In genomic region chr7:126778101-126778500, GRCh38 we compare ENCODE assay signal across 17 cellular contexts.
A peak's percentile ranks its signal among the peaks of the same experiment; 100 is the strongest.
DNase-seq lines count a peak whose midpoint lies in the region; ATAC-seq and TF ChIP-seq lines count a peak whose summit lies in the region.
"Had no signal": no experiment of that assay in that cellular context is flagged by ENCODE, and none has a peak within 500 bp of the region (broad histone marks: within the 10 kb centered on the region; RNA-seq: fewer than 3 reads in every experiment).

No MANE protein-coding gene starts in this region.

- no peaks in the 10 kb centered on the region for H3K9me2 ChIP-seq in GM23338 (ENCODE audit: insufficient read depth)

- no peaks in the 10 kb centered on the region for H3K9me3 ChIP-seq in trophoblast cell (ENCODE audit: insufficient read depth, low read depth, low read length)
- H3K9me3 ChIP-seq: ascending aorta, left ventricle myocardium inferior, right lobe of liver, SJSA1 had no signal

- peak overlapping the region; percentile 92 for H3K27ac Mint-ChIP-seq in GM23338
- H3K27ac Mint-ChIP-seq: activated naive CD4-positive, alpha-beta T cell treated with anti-CD3 and anti-CD28 coated beads for 36 hours had no signal

- no peak overlapping the region for H2BK120ac ChIP-seq in trophoblast cell (ENCODE audit: insufficient read depth, low read length, poor library complexity)

- H3K4me1 Mint-ChIP-seq in GM23338 = peaks cover 29% of the 10 kb centered on the region

- H2BK12ac ChIP-seq in trophoblast cell (ENCODE audit: low read length) = no peak overlapping the region

- no peak overlapping the region; the same call in 2 of the 3 replicates for H3K4me3 Mint-ChIP-seq in GM23338
- H3K4me3 Mint-ChIP-seq: activated naive CD4-positive, alpha-beta T cell treated with anti-CD3 and anti-CD28 coated beads for 36 hours had no signal

- H3K79me2 ChIP-seq in GM23338 (replicated peaks; ENCODE audit: insufficient read depth) (no peaks in the 10 kb centered on the region), trophoblast cell (ENCODE audit: control insufficient read depth, insufficient read depth, low read length, poor library complexity) (no peaks in the 10 kb centered on the region)

- H3K27me3 ChIP-seq in GM23338 (ENCODE audit: insufficient read depth) (no peaks in the 10 kb centered on the region), trophoblast cell (ENCODE audit: insufficient read depth, low read length) (no peaks in the 10 kb centered on the region)
- H3K27me3 ChIP-seq: ascending aorta, right lobe of liver, SJSA1 had no signal

- DNase-seq in GM23338 (ENCODE audit: low spot score) = peak; percentile 41
- DNase-seq in NCI-H146 treated with DMSO at 0.1 percent for 48 hours (lab: John Stamatoyannopoulos, UW; ENCODE audit: unreplicated experiment) = peak; percentile 67
- DNase-seq in NCI-H510A (lab: John Stamatoyannopoulos, UW) = peak; percentile 76
- peak; percentile 2 for DNase-seq in iPS DF 19.7 (ENCODE audit: low read depth, low spot score)
- DNase-seq in trophoblast cell = no peak
- DNase-seq in stimulated activated naive CD8-positive, alpha-beta T cell treated with anti-CD3 and anti-CD28 coated beads, Interleukin-15, Interleukin-2, amounts not matched to agents 100 U/mL and 50 U/mL, for 24 hours = no peak
- DNase-seq: activated CD4-positive, alpha-beta T cell treated with anti-CD3 and anti-CD28 coated beads for 4 hours; activated CD8-positive, alpha-beta memory T cell treated with anti-CD3 and anti-CD28 coated beads, Interleukin-2, amount 50 U/mL, for 48 hours; activated naive CD4-positive, alpha-beta T cell treated with anti-CD3 and anti-CD28 coated beads for 36 hours; left ventricle myocardium inferior; OCI-M1; right lobe of liver; stimulated activated CD4-positive, alpha-beta T cell treated with anti-CD3 and anti-CD28 coated beads, Interleukin-1b, Interleukin-23, amount 100 ng/mL, for 48 hours had no signal

- H3K4me3 ChIP-seq in GM23338 (no peak overlapping the region), trophoblast cell (ENCODE audit: low read depth, low read length) (no peak overlapping the region)
- H3K4me3 ChIP-seq: ascending aorta, left ventricle myocardium inferior, SJSA1 had no signal

- H4K91ac ChIP-seq in trophoblast cell (ENCODE audit: low read depth, low read length) = no peak overlapping the region

- WGBS in trophoblast cell (ENCODE audit: extremely low coverage, insufficient coverage, insufficient read length) = no CpG with 5 or more reads among the region's 1 CpG

- no peaks in the 10 kb centered on the region for H3K27me3 Mint-ChIP-seq in GM23338 (ENCODE audit: insufficient read depth, low read depth, poor library complexity)

- no peaks in the 10 kb centered on the region for H3K36me3 ChIP-seq in GM23338 (ENCODE audit: insufficient read depth)
- no peaks in the 10 kb centered on the region for H3K36me3 ChIP-seq in trophoblast cell (ENCODE audit: control insufficient read depth in 1 of 2, insufficient read depth in 2 of 2, low read length in 2 of 2)
- H3K36me3 ChIP-seq: ascending aorta, left ventricle myocardium inferior, right lobe of liver, SJSA1 had no signal

- no peak overlapping the region for H3K9ac ChIP-seq in trophoblast cell (ENCODE audit: low read length)

- no peak overlapping the region for H2BK5ac ChIP-seq in trophoblast cell (ENCODE audit: low read depth, low read length, poor library complexity)

- no peak overlapping the region for H2AK5ac ChIP-seq in trophoblast cell (ENCODE audit: low read length)

- H4K20me1 ChIP-seq in GM23338 (replicated peaks; ENCODE audit: insufficient read depth) = no peaks in the 10 kb centered on the region

- no peak overlapping the region for H3K23ac ChIP-seq in trophoblast cell (ENCODE audit: low read length)

- no peak overlapping the region for H3K4ac ChIP-seq in trophoblast cell (ENCODE audit: low read depth, low read length)

- H3K9me3 Mint-ChIP-seq in GM23338 = no peaks in the 10 kb centered on the region
- H3K9me3 Mint-ChIP-seq: activated naive CD4-positive, alpha-beta T cell treated with anti-CD3 and anti-CD28 coated beads for 36 hours had no signal

- no peak overlapping the region for H4K12ac ChIP-seq in trophoblast cell (ENCODE audit: low read depth, low read length)

- no peak overlapping the region for H2AFZ ChIP-seq in GM23338
- no peak overlapping the region for H2AFZ ChIP-seq in trophoblast cell (ENCODE audit: insufficient read depth, low read length, poor library complexity)

- H3K27ac ChIP-seq in GM23338 (ENCODE audit: low read depth) (peak overlapping the region; percentile 29; the same call in 1 of the 2 replicates), trophoblast cell (ENCODE audit: low read depth, low read length) (no peak overlapping the region)
- H3K27ac ChIP-seq: ascending aorta, left ventricle myocardium inferior, right lobe of liver, SJSA1 had no signal

- no peak for TF ChIP-seq CTCF in GM23338 (conservative IDR thresholded peaks at IDR 0.05; ENCODE audit: low read depth in 2 of 2)

- H3F3A ChIP-seq in GM23338 (replicated peaks; ENCODE audit: low read depth) = no peaks in the 10 kb centered on the region

- H3K14ac ChIP-seq in trophoblast cell (ENCODE audit: low read length) = no peak overlapping the region

- no peak overlapping the region for H3K18ac ChIP-seq in trophoblast cell (ENCODE audit: low read length)

- no peaks in the 10 kb centered on the region for H3K36me3 Mint-ChIP-seq in GM23338 (ENCODE audit: low read depth)

- peaks cover 15% of the 10 kb centered on the region for H3K4me1 ChIP-seq in GM23338 (ENCODE audit: insufficient read depth)
- no peaks in the 10 kb centered on the region for H3K4me1 ChIP-seq in trophoblast cell (ENCODE audit: control insufficient read depth in 1 of 2, insufficient read depth in 2 of 2, low read length in 2 of 2)
- H3K4me1 ChIP-seq: ascending aorta, left ventricle myocardium inferior, right lobe of liver, SJSA1 had no signal

- H3K4me2 ChIP-seq in GM23338 = peak overlapping the region; percentile 37; the same call in 1 of the 2 replicates
- H3K4me2 ChIP-seq in trophoblast cell (ENCODE audit: low read length) = no peak overlapping the region

- ATAC-seq in GM23338 (peak; percentile 86), HG03139 (IDR thresholded peaks at IDR 0.05; ENCODE audit: unreplicated experiment) (no peak), GM21717 (IDR thresholded peaks at IDR 0.05; ENCODE audit: unreplicated experiment) (no peak)
- ATAC-seq in stimulated activated naive CD8-positive, alpha-beta T cell treated with anti-CD3 and anti-CD28 coated beads, Interleukin-15, Interleukin-2, amounts not matched to agents 100 U/mL and 50 U/mL, for 24 hours = no peak
- ATAC-seq: right lobe of liver had no signal

- H4K8ac ChIP-seq in trophoblast cell (ENCODE audit: low read depth, low read length) = no peak overlapping the region

- no peaks in the 10 kb centered on the region for H3K79me1 ChIP-seq in trophoblast cell (ENCODE audit: low read length)

Comparison
In these comparisons a context has a peak if more than half of its experiments do, and no peak if none do; other contexts are left out.
1. DNase-seq: peak in GM23338 (single experiment), NCI-H146 treated with DMSO at 0.1 percent for 48 hours (single experiment), NCI-H510A (single experiment) and iPS DF 19.7 (single experiment); none in trophoblast cell (0 of 2) and stimulated activated naive CD8-positive, alpha-beta T cell treated with anti-CD3 and anti-CD28 coated beads, Interleukin-15, Interleukin-2, amounts not matched to agents 100 U/mL and 50 U/mL, for 24 hours (single experiment).